1 cellular context compared by ENCODE assay signal in genomic region chr5:181169459-181170236, GRCh38.
TF ChIP-seq lines count a peak whose summit lies in the region.

No MANE protein-coding gene starts in this region.

TF ChIP-seq in endothelial cell of umbilical vein, 7 proteins besides CTCF, POLR2A, EP300 and RAD21:
- peak; percentile 74 for TF ChIP-seq EZH2 (IDR thresholded peaks at IDR 0.05; ENCODE audit: borderline replicate concordance, low read depth, low read length, severe bottlenecking)
